ENCODE assay signal across 9 cellular contexts in genomic region chr12:6765048-6765633, GRCh38. TPM values are rescaled to one million over a fixed set of nuclear protein-coding genes. Genes with fewer than 3 reads are reported as not detected.
DNase-seq lines count a peak whose midpoint lies in the region; ATAC-seq and TF ChIP-seq lines count a peak whose summit lies in the region.
"Had no signal": no experiment of that assay in that cellular context is flagged by ENCODE, and none has a peak within 500 bp of the region (broad histone marks: within the 10 kb centered on the region; RNA-seq: fewer than 3 reads in every experiment).

No MANE protein-coding gene starts in this region.

- no peaks in the 10 kb centered on the region for H3K27me3 ChIP-seq in A673 (replicated peaks; ENCODE audit: insufficient read depth, low read depth, low read length, poor library complexity)

- H3K27me3 Mint-ChIP-seq in activated naive CD8-positive, alpha-beta T cell treated with anti-CD3 and anti-CD28 coated beads, Interleukin-2, amount 10 ng/mL, durations not matched to agents 7 days and 5 days: peaks cover 50% of the 10 kb centered on the region
- H3K27me3 Mint-ChIP-seq in type B pancreatic cell: peaks cover 22% of the 10 kb centered on the region

- BruUV-seq in A673 (replicated peaks; lab: Mats Ljungman, UMichigan): no TSS peak

- H3K4me1 Mint-ChIP-seq in activated naive CD8-positive, alpha-beta T cell treated with anti-CD3 and anti-CD28 coated beads, Interleukin-2, amount 10 ng/mL, durations not matched to agents 7 days and 5 days: peaks cover 33% of the 10 kb centered on the region
- H3K4me1 Mint-ChIP-seq in type B pancreatic cell (ENCODE audit: unreplicated experiment): peaks cover 38% of the 10 kb centered on the region

- H3K9me3 Mint-ChIP-seq in activated naive CD8-positive, alpha-beta T cell treated with anti-CD3 and anti-CD28 coated beads, Interleukin-2, amount 10 ng/mL, durations not matched to agents 7 days and 5 days: no peaks in the 10 kb centered on the region
- peaks cover 5% of the 10 kb centered on the region for H3K9me3 Mint-ChIP-seq in type B pancreatic cell

- CTCF ChIA-PET in A673 (lab: Charles Lee): interaction anchor here (2.0 kb wide), 1 partner anchor 12 kb away, joined by 21 read pairs; the partner anchor contains the start of gene MLF2

- H3K9me3 ChIP-seq in A673 (ENCODE audit: low read depth, low read length, poor library complexity, severe bottlenecking): no peaks in the 10 kb centered on the region

- ATAC-seq in activated naive CD8-positive, alpha-beta T cell treated with anti-CD3 and anti-CD28 coated beads, Interleukin-2, amount 10 ng/mL, durations not matched to agents 7 days and 5 days (ENCODE audit: low read depth): no peak
- ATAC-seq in HG02588 (IDR thresholded peaks at IDR 0.05; ENCODE audit: unreplicated experiment): no peak

- DNase-seq in A673 (ENCODE audit: low spot score) (no peak), HCEC 1CT (peak; percentile 14), kidney glomerular epithelial cell (lab: John Stamatoyannopoulos, UW) (peak; percentile 16), type B pancreatic cell (ENCODE audit: extremely low spot score, unreplicated experiment) (no peak), GM20000 (ENCODE audit: low spot score) (no peak)
- DNase-seq in activated naive CD8-positive, alpha-beta T cell treated with anti-CD3 and anti-CD28 coated beads, Interleukin-2, amount 10 ng/mL, durations not matched to agents 7 days and 5 days: no peak
- no peak for DNase-seq in stimulated activated naive CD4-positive, alpha-beta T cell (lab: John Stamatoyannopoulos, UW)

- peaks cover 10% of the 10 kb centered on the region for H3K36me3 ChIP-seq in A673 (ENCODE audit: insufficient read depth, low read length, poor library complexity, severe bottlenecking)

- H3K4me1 ChIP-seq in A673 (ENCODE audit: insufficient read depth, low read length, poor library complexity, severe bottlenecking): peaks cover 40% of the 10 kb centered on the region

- peak overlapping the region; percentile 97 for H3K4me3 ChIP-seq in A673 (ENCODE audit: low read depth, low read length, poor library complexity, severe bottlenecking)

- POLR2A ChIA-PET in A673 (lab: Charles Lee; ENCODE audit: low non-redundant PET): interaction anchor here (0.6 to 1.2 kb wide), 2 partner anchors 12 to 35 kb away, joined by 3 to 6 read pairs; partner anchors contain the start of gene MLF2
- POLR2A ChIA-PET in activated naive CD8-positive, alpha-beta T cell treated with anti-CD3 and anti-CD28 coated beads, Interleukin-2, amount 10 ng/mL, durations not matched to agents 7 days and 5 days (lab: Charles Lee): interaction anchor here (0.6 to 3.3 kb wide), 5 partner anchors 9 to 87 kb away, joined by 3 to 32 read pairs (median 9); partner anchors contain the start of genes COPS7A, MLF2 and USP5

- intact Hi-C loops in A673 (cut with micrococcal nuclease; ENCODE audit: unreplicated experiment): loop anchor here (5.0 to 10.0 kb wide), 2 partner anchors 62 to 200 kb away; partner anchors contain the start of gene P3H3

- TF ChIP-seq CTCF in A673 (conservative IDR thresholded peaks at IDR 0.05; ENCODE audit: low read depth, low read length) (no peak), type B pancreatic cell (conservative IDR thresholded peaks at IDR 0.05) (no peak), GM20000 (IDR thresholded peaks at IDR 0.05; ENCODE audit: extremely low read depth, missing control alignments) (no peak)

- no peak overlapping the region for H3K27ac Mint-ChIP-seq in activated naive CD8-positive, alpha-beta T cell treated with anti-CD3 and anti-CD28 coated beads, Interleukin-2, amount 10 ng/mL, durations not matched to agents 7 days and 5 days
- H3K27ac Mint-ChIP-seq in type B pancreatic cell: peak overlapping the region; percentile 73

- H3K4me3 Mint-ChIP-seq in activated naive CD8-positive, alpha-beta T cell treated with anti-CD3 and anti-CD28 coated beads, Interleukin-2, amount 10 ng/mL, durations not matched to agents 7 days and 5 days: peak overlapping the region; percentile 74
- H3K4me3 Mint-ChIP-seq in type B pancreatic cell: peak overlapping the region; percentile 85

- H3K27ac ChIP-seq in A673 (ENCODE audit: low read depth, low read length, poor library complexity, severe bottlenecking): peak overlapping the region; percentile 88

- H3K36me3 Mint-ChIP-seq in activated naive CD8-positive, alpha-beta T cell treated with anti-CD3 and anti-CD28 coated beads, Interleukin-2, amount 10 ng/mL, durations not matched to agents 7 days and 5 days: peaks cover 4% of the 10 kb centered on the region
- H3K36me3 Mint-ChIP-seq in type B pancreatic cell: peaks cover 4% of the 10 kb centered on the region

RNA-seq across cellular contexts. Expression of gene PTMS, which starts 1.0 kb away (rescaled TPM):
- total RNA-seq in A673 (2021) (600 and 620 TPM in 2 replicates), type B pancreatic cell (ENCODE audit: low replicate concordance) (191 and 395 TPM in 2 replicates)
- total RNA-seq in activated naive CD8-positive, alpha-beta T cell treated with anti-CD3 and anti-CD28 coated beads, Interleukin-2, amount 10 ng/mL, durations not matched to agents 7 days and 5 days: 10 to 100 TPM; 36.2 to 43.5 TPM

RNA-seq across cellular contexts. Expression of gene LAG3, which starts 7.2 kb away (rescaled TPM):
- total RNA-seq in A673 (2021): 4.1 and 5.5 TPM in 2 replicates
- total RNA-seq in activated naive CD8-positive, alpha-beta T cell treated with anti-CD3 and anti-CD28 coated beads, Interleukin-2, amount 10 ng/mL, durations not matched to agents 7 days and 5 days: 10 to 100 TPM; 46.6 to 52.1 TPM
- total RNA-seq in type B pancreatic cell (ENCODE audit: low replicate concordance): 0.52 and 2.6 TPM in 2 replicates

RNA-seq across cellular contexts. Expression of gene MLF2, which starts 12.2 kb away (rescaled TPM):
- total RNA-seq in A673 (2021): 242 and 254 TPM in 2 replicates
- 100 to 1,000 TPM; 108 to 118 TPM for total RNA-seq in activated naive CD8-positive, alpha-beta T cell treated with anti-CD3 and anti-CD28 coated beads, Interleukin-2, amount 10 ng/mL, durations not matched to agents 7 days and 5 days
- 187 and 371 TPM in 2 replicates for total RNA-seq in type B pancreatic cell (ENCODE audit: low replicate concordance)

RNA-seq across cellular contexts. Expression of gene CD4, which starts 24.2 kb away (rescaled TPM):
- total RNA-seq in A673 (2021): not detected in 2 replicates
- 1 to 10 TPM; 2.6 to 3.0 TPM for total RNA-seq in activated naive CD8-positive, alpha-beta T cell treated with anti-CD3 and anti-CD28 coated beads, Interleukin-2, amount 10 ng/mL, durations not matched to agents 7 days and 5 days
- 0.64 and 0.65 TPM in 2 replicates for total RNA-seq in type B pancreatic cell (ENCODE audit: low replicate concordance)
- total RNA-seq: pulmonary artery endothelial cell had no signal

RNA-seq across cellular contexts. Expression of gene COPS7A, which starts 41.3 kb away (rescaled TPM):
- total RNA-seq in A673 (2021): 67.2 and 67.7 TPM in 2 replicates
- 10 to 100 TPM; 29.8 to 35.6 TPM for total RNA-seq in activated naive CD8-positive, alpha-beta T cell treated with anti-CD3 and anti-CD28 coated beads, Interleukin-2, amount 10 ng/mL, durations not matched to agents 7 days and 5 days
- total RNA-seq in type B pancreatic cell (ENCODE audit: low replicate concordance): 35.4 and 94.5 TPM in 2 replicates

Comparison
In these comparisons a context has a peak if more than half of its experiments do, and no peak if none do; other contexts are left out.
1. DNase-seq: peak in HCEC 1CT (single experiment) and kidney glomerular epithelial cell (single experiment); none in A673 (single experiment), activated naive CD8-positive, alpha-beta T cell treated with anti-CD3 and anti-CD28 coated beads, Interleukin-2, amount 10 ng/mL, durations not matched to agents 7 days and 5 days (single experiment), type B pancreatic cell (single experiment), GM20000 (single experiment) and stimulated activated naive CD4-positive, alpha-beta T cell (0 of 6).